In genomic region chr3:189132901-189133300, GRCh38 we compare ENCODE assay signal across 9 cellular contexts. TPM values are rescaled to one million over a fixed set of nuclear protein-coding genes. Genes with fewer than 3 reads are reported as not detected.
DNase-seq lines count a peak whose midpoint lies in the region; ATAC-seq, FAIRE-seq and TF ChIP-seq lines count a peak whose summit lies in the region.
"Had no signal": no experiment of that assay in that cellular context is flagged by ENCODE, and none has a peak within 500 bp of the region (broad histone marks: within the 10 kb centered on the region; RNA-seq: fewer than 3 reads in every experiment).

No MANE protein-coding gene starts in this region.

- H3K4me1 ChIP-seq in HepG2 (ENCODE audit: insufficient read depth, low read length) (peaks cover 12% of the 10 kb centered on the region), right lobe of liver (no peaks in the 10 kb centered on the region), mucosa of rectum (ENCODE audit: control insufficient read depth in 2 of 2, insufficient read depth in 2 of 2, low read length in 2 of 2) (peaks cover 9 to 17% of the 10 kb centered on the region in 2 donors)

- peak overlapping the region; percentile 76 for H3K27ac Mint-ChIP-seq in activated T-helper 1 cell treated with anti-CD3 and anti-CD28 coated beads, Interleukin-12 subunit alpha, Interleukin-12 subunit beta, Interleukin-2, Interleukin-4 antibody, amounts not matched to agents 30 ng/mL and 10 ng/mL and 1 ng/mL, durations not matched to agents 14 hours and 24 hours and 36 hours
- H3K27ac Mint-ChIP-seq: HFFc6 had no signal

- in situ Hi-C loops in HepG2 (cut with HindIII; ENCODE audit: extremely low pct_ligation_motif_present, low pct_unique_long_range_greater_than_20kb): no loop called here
- in situ Hi-C loops in ACHN (cut with HindIII; ENCODE audit: low pct_ligation_motif_present, low pct_unique_long_range_greater_than_20kb, low sequenced_read_pairs): no loop called here

- TF ChIP-seq EP300 in HepG2 (IDR thresholded peaks at IDR 0.05; ENCODE audit: low read depth in 2 of 2, low read length in 2 of 2) (no peak), HepG2 (CRISPR knock-in tag; IDR thresholded peaks at IDR 0.05; ENCODE audit: borderline replicate concordance) (no peak)

- peaks cover 23% of the 10 kb centered on the region for H3K9me3 Mint-ChIP-seq in activated T-helper 1 cell treated with anti-CD3 and anti-CD28 coated beads, Interleukin-12 subunit alpha, Interleukin-12 subunit beta, Interleukin-2, Interleukin-4 antibody, amounts not matched to agents 30 ng/mL and 10 ng/mL and 1 ng/mL, durations not matched to agents 14 hours and 24 hours and 36 hours
- H3K9me3 Mint-ChIP-seq: HFFc6 had no signal

- CTCF ChIA-PET in HepG2 (lab: Yijun Ruan, JAX; ENCODE audit: low intra/inter-chr PET ratio, low total read pairs): no interaction called here
- CTCF ChIA-PET in HEK293T (lab: Yijun Ruan, JAX): no interaction called here

- intact Hi-C loops in HepG2 (cut with micrococcal nuclease; ENCODE audit: unreplicated experiment) (no loop called here), right lobe of liver (cut with DNase I) (no loop called here)
- intact Hi-C loops in activated T-helper 1 cell treated with anti-CD3 and anti-CD28 coated beads, Interleukin-12 subunit alpha, Interleukin-12 subunit beta, Interleukin-2, Interleukin-4 antibody, amounts not matched to agents 30 ng/mL and 10 ng/mL and 1 ng/mL, durations not matched to agents 14 hours and 24 hours and 36 hours (cut with micrococcal nuclease): loop anchor here (1.0 to 5.0 kb wide), 12 partner anchors 11 to 1766 kb away; partner anchors contain the start of gene RTP4

- TF ChIP-seq CTCF in HepG2 (CRISPR knock-in tag; IDR thresholded peaks at IDR 0.05): no peak
- no peak for TF ChIP-seq CTCF in right lobe of liver (IDR thresholded peaks at IDR 0.05)

- peaks cover 13% of the 10 kb centered on the region for H3K36me3 Mint-ChIP-seq in activated T-helper 1 cell treated with anti-CD3 and anti-CD28 coated beads, Interleukin-12 subunit alpha, Interleukin-12 subunit beta, Interleukin-2, Interleukin-4 antibody, amounts not matched to agents 30 ng/mL and 10 ng/mL and 1 ng/mL, durations not matched to agents 14 hours and 24 hours and 36 hours (ENCODE audit: low read depth)

- FAIRE-seq in HepG2 (lab: Jason Lieb, UNC): no peak

- H3K79me2 ChIP-seq in HepG2 (ENCODE audit: insufficient read depth, low read length): no peaks in the 10 kb centered on the region

- TF ChIP-seq POLR2A in HepG2 (IDR thresholded peaks at IDR 0.05; ENCODE audit: insufficient read depth in 1 of 2, low read depth in 2 of 2, low read length in 2 of 2): no peak
- no peak for TF ChIP-seq POLR2A in right lobe of liver (IDR thresholded peaks at IDR 0.05)

- H2AFZ ChIP-seq in HepG2 (ENCODE audit: low read length): no peak overlapping the region

- ATAC-seq in HepG2 (no peak), right lobe of liver (no peak), HG03571 (IDR thresholded peaks at IDR 0.05; ENCODE audit: unreplicated experiment) (no peak)

- H3K9ac ChIP-seq in HepG2 (ENCODE audit: insufficient read depth, low read depth, low read length) (no peak overlapping the region), mucosa of rectum (ENCODE audit: low read depth in 1 of 2, low read length in 2 of 2) (no peak overlapping the region)

- H3K27me3 ChIP-seq in HepG2 (ENCODE audit: control insufficient read depth in 1 of 2, insufficient read depth in 2 of 2, low read length in 2 of 2): peaks cover 0 to 15% of the 10 kb centered on the region in 2 experiments; a peak in 1 of 5 replicates
- H3K27me3 ChIP-seq in right lobe of liver: no peaks in the 10 kb centered on the region
- H3K27me3 ChIP-seq in mucosa of rectum (ENCODE audit: control insufficient read depth in 2 of 2, insufficient read depth in 2 of 2, low read length in 2 of 2): no peaks in the 10 kb centered on the region

- H3K9me3 ChIP-seq in HepG2 (ENCODE audit: low read length) (no peaks in the 10 kb centered on the region), right lobe of liver (no peaks in the 10 kb centered on the region), mucosa of rectum (ENCODE audit: control insufficient read depth in 2 of 2, low read length in 2 of 2) (no peaks in the 10 kb centered on the region)

- no peaks in the 10 kb centered on the region for H3K27me3 Mint-ChIP-seq in activated T-helper 1 cell treated with anti-CD3 and anti-CD28 coated beads, Interleukin-12 subunit alpha, Interleukin-12 subunit beta, Interleukin-2, Interleukin-4 antibody, amounts not matched to agents 30 ng/mL and 10 ng/mL and 1 ng/mL, durations not matched to agents 14 hours and 24 hours and 36 hours (ENCODE audit: insufficient read depth)

- DNase-seq in HepG2 (ENCODE audit: low spot score) (no peak), right lobe of liver (no peak), NCI-H146 treated with DMSO at 0.1 percent for 48 hours (lab: John Stamatoyannopoulos, UW; ENCODE audit: unreplicated experiment) (no peak), HEK293T (ENCODE audit: extremely low spot score) (no peak), ACHN (no peak)
- no peak for DNase-seq in activated T-helper 1 cell treated with anti-CD3 and anti-CD28 coated beads, Interleukin-12 subunit alpha, Interleukin-12 subunit beta, Interleukin-2, Interleukin-4 antibody, amounts not matched to agents 30 ng/mL and 10 ng/mL and 1 ng/mL, durations not matched to agents 14 hours and 24 hours and 36 hours (ENCODE audit: low spot score)

- BruUV-seq in HepG2 (replicated peaks; lab: Mats Ljungman, UMichigan): no TSS peak

- H3K4me3 Mint-ChIP-seq in activated T-helper 1 cell treated with anti-CD3 and anti-CD28 coated beads, Interleukin-12 subunit alpha, Interleukin-12 subunit beta, Interleukin-2, Interleukin-4 antibody, amounts not matched to agents 30 ng/mL and 10 ng/mL and 1 ng/mL, durations not matched to agents 14 hours and 24 hours and 36 hours: peak overlapping the region; percentile 25
- H3K4me3 Mint-ChIP-seq: HFFc6 had no signal

- H3K4me2 ChIP-seq in HepG2 (ENCODE audit: low read depth, low read length): no peak overlapping the region

- H3K4me1 Mint-ChIP-seq in activated T-helper 1 cell treated with anti-CD3 and anti-CD28 coated beads, Interleukin-12 subunit alpha, Interleukin-12 subunit beta, Interleukin-2, Interleukin-4 antibody, amounts not matched to agents 30 ng/mL and 10 ng/mL and 1 ng/mL, durations not matched to agents 14 hours and 24 hours and 36 hours (ENCODE audit: low read depth): peaks cover 32% of the 10 kb centered on the region

- POLR2A ChIA-PET in HepG2 (lab: Yijun Ruan, JAX): no interaction called here
- POLR2A ChIA-PET in HEK293T (lab: Yijun Ruan, JAX): no interaction called here

- H4K20me1 ChIP-seq in HepG2 (ENCODE audit: insufficient read depth, low read length): no peaks in the 10 kb centered on the region

- H3K4me3 ChIP-seq in HepG2 (replicated peaks in 1 of 3; ENCODE audit: insufficient read depth in 1 of 3, low read depth in 2 of 3, low read length in 3 of 3) (no peak overlapping the region), right lobe of liver (no peak overlapping the region), mucosa of rectum (ENCODE audit: low read length in 2 of 2) (no peak overlapping the region)

- no peak for TF ChIP-seq RAD21 in HepG2 (CRISPR knock-in tag; IDR thresholded peaks at IDR 0.05)

- no peaks in the 10 kb centered on the region for H3K36me3 ChIP-seq in HepG2 (replicated peaks in 1 of 2; ENCODE audit: control insufficient read depth in 1 of 2, insufficient read depth in 2 of 2, low read length in 2 of 2)
- peaks cover 0 to 41% (median 3%) of the 10 kb centered on the region in 4 donors for H3K36me3 ChIP-seq in right lobe of liver
- H3K36me3 ChIP-seq in mucosa of rectum (ENCODE audit: control insufficient read depth in 2 of 2, insufficient read depth in 2 of 2, low read length in 2 of 2): no peaks in the 10 kb centered on the region

- no peak overlapping the region for H3K27ac ChIP-seq in HepG2 (ENCODE audit: extremely low read length, insufficient read depth, low read length)
- H3K27ac ChIP-seq in right lobe of liver: no peak overlapping the region
- peak overlapping the region; percentile 36 to 60 for H3K27ac ChIP-seq in mucosa of rectum (ENCODE audit: low read depth in 2 of 2, low read length in 2 of 2)

- 32% methylated on average over 3 of the region's 3 CpGs for WGBS in HepG2 (ENCODE audit: low lambda C conversion rate)
- WGBS in right lobe of liver (ENCODE audit: insufficient coverage, low coverage, low lambda C conversion rate, missing lambda C conversion rate): 72% methylated on average over 3 of the region's 3 CpGs

TF ChIP-seq in HepG2, 621 proteins besides CTCF, POLR2A, EP300 and RAD21 (continues in another document):
- no peak for TF ChIP-seq BRCA1 (CRISPR knock-in tag; IDR thresholded peaks at IDR 0.05)

TF ChIP-seq in HEK293T, 16 proteins besides CTCF, POLR2A, EP300 and RAD21 (continues in another document):
- no peak for TF ChIP-seq ELF4 (IDR thresholded peaks at IDR 0.05)

RNA-seq across cellular contexts. Expression of gene TPRG1, which starts 38.9 kb away (rescaled TPM):
- not detected in 2 replicates for total RNA-seq in HepG2 (2016; rRNA removed; fragmentation: Illumina TruSeq; extraction: Trizol)
- 0.62 TPM in 1 of 2 replicates, not detected in the other for total RNA-seq in HepG2 (2016; cell fraction: cytosol; rRNA removed; fragmentation: Illumina TruSeq; extraction: Trizol; ENCODE audit: low read depth)
- total RNA-seq in HepG2 (2016; cell fraction: insoluble cytoplasmic fraction; rRNA removed; fragmentation: Illumina TruSeq; extraction: Trizol): 0.17 TPM in 1 of 2 replicates, not detected in the other
- 0.25 and 0.45 TPM in 2 replicates for total RNA-seq in HepG2 (2016; cell fraction: membrane; rRNA removed; fragmentation: Illumina TruSeq; extraction: Trizol)
- total RNA-seq in HepG2 (2016; cell fraction: nucleus; rRNA removed; fragmentation: Illumina TruSeq; extraction: Trizol): 0.85 TPM in 1 of 2 replicates, not detected in the other
- 0.09 and 0.17 TPM in 2 replicates for polyA plus RNA-seq in HepG2 (2011; rRNA removed)
- polyA plus RNA-seq in HepG2 (2011; cell fraction: cytosol; rRNA removed): not detected in 2 replicates
- 0.68 and 0.85 TPM in 2 replicates for polyA plus RNA-seq in HepG2 (2011; cell fraction: nucleus; rRNA removed)
- polyA plus RNA-seq in HepG2 (2012): not detected in 2 replicates
- not detected in 2 replicates for polyA plus RNA-seq in HepG2 (2016; cell fraction: cytosol; fragmentation: Illumina TruSeq; extraction: Trizol; ENCODE audit: low read depth)
- not detected in 2 replicates for polyA plus RNA-seq in HepG2 (2016; cell fraction: insoluble cytoplasmic fraction; fragmentation: Illumina TruSeq; extraction: Trizol; ENCODE audit: low read depth)
- not detected in 2 replicates for polyA plus RNA-seq in HepG2 (2016; cell fraction: membrane; fragmentation: Illumina TruSeq; extraction: Trizol; ENCODE audit: low read depth)
- polyA plus RNA-seq in HepG2 (2016; cell fraction: nucleus; fragmentation: Illumina TruSeq; extraction: Trizol; ENCODE audit: insufficient read depth, low read depth): not detected in 2 replicates
- polyA minus RNA-seq in HepG2 (2011; rRNA and poly(A)+ RNA removed; ENCODE audit: low replicate concordance): 0.37 TPM in 1 of 2 replicates, not detected in the other
- polyA minus RNA-seq in HepG2 (2011; cell fraction: cytosol; rRNA and poly(A)+ RNA removed): not detected in 2 replicates
- polyA minus RNA-seq in HepG2 (2011; cell fraction: nucleus; rRNA and poly(A)+ RNA removed): 2.0 TPM in 1 of 2 replicates, not detected in the other
- 10 to 100 TPM in 4 of 6 experiments, 1 to 10 TPM in 2; 8.0 to 33.6 (median 18.1) TPM for total RNA-seq in right lobe of liver
- total RNA-seq in activated T-helper 1 cell treated with anti-CD3 and anti-CD28 coated beads, Interleukin-12 subunit alpha, Interleukin-12 subunit beta, Interleukin-2, Interleukin-4 antibody, amounts not matched to agents 30 ng/mL and 10 ng/mL and 1 ng/mL, durations not matched to agents 14 hours and 24 hours and 36 hours: 11.2 and 13.6 TPM in 2 replicates
- total RNA-seq: HFFc6 had no signal

Comparison
In these comparisons a context has a peak if more than half of its experiments do, and no peak if none do; other contexts are left out.
1. H3K27ac ChIP-seq: peak in mucosa of rectum (2 of 2); none in HepG2 (single experiment) and right lobe of liver (0 of 3).